15 cellular contexts compared by ENCODE assay signal in the genomic region with DNA sequence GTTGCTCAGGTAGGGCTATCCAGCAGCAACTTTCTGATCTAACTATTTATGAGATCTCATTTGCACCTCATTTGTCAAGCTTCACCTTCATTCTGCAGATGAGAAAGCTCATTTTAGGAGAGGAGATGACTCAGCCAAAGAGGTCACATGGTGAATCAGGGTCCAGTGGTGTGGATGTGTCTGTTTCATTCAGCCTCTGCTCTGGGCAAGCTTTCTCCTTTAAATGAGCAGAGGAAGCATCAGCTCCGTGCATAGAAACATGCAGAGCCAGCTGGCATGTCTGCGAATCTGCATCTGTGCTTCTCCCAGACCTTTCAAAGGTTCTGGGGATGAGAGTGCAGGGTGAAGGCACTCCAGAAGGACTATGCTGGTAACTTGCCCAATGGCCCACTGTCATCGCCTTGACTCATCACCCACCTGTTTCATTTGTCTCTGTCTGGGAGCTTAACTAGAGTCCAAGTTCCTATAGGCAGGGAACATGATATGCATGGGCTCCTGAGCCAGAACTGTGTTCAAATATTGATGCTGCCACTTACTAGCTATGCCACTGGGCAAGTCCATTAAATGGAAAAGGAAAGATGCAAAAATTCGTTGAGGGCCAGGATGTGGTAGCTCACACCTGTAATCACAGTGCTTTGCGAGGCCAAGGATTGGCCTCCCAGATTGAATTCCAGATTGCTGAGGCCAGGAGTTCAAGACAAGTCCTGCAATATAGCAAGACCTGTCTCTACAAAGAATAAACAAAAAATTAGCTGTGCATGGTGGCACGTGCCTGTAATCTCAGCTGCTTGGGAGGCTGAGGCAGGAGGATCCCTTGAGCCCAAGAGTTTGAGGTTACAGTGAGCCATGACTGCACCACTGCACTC.
DNase-seq lines count a peak whose midpoint lies in the region; TF ChIP-seq lines count a peak whose summit lies in the region.
"Had no signal": no experiment of that assay in that cellular context is flagged by ENCODE, and none has a peak within 500 bp of the region (broad histone marks: within the 10 kb centered on the region; RNA-seq: fewer than 3 reads in every experiment).

No MANE protein-coding gene starts in this region.

- peaks cover 3% of the 10 kb centered on the region for H3K27me3 Mint-ChIP-seq in HFFc6 (ENCODE audit: insufficient read depth)
- no peaks in the 10 kb centered on the region for H3K27me3 Mint-ChIP-seq in activated naive CD4-positive, alpha-beta T cell treated with anti-CD3 and anti-CD28 coated beads for 36 hours (ENCODE audit: low read depth)

- no peak for TF ChIP-seq EP300 in ovary (IDR thresholded peaks at IDR 0.05)

- CTCF ChIA-PET in AG04450 (lab: Charles Lee) (no interaction called here), HEK293T (lab: Yijun Ruan, JAX) (interaction anchor here (1.6 kb wide), 1 partner anchor 10 kb away, joined by 3 read pairs; no protein-coding TSS in a partner anchor)
- CTCF ChIA-PET in activated naive CD4-positive, alpha-beta T cell treated with anti-CD3 and anti-CD28 coated beads for 36 hours (lab: Charles Lee): interaction anchor here (0.7 kb wide), 1 partner anchor 199 kb away, joined by 3 read pairs; no protein-coding TSS in a partner anchor

- peaks cover 39% of the 10 kb centered on the region for H3K4me1 Mint-ChIP-seq in HFFc6 (ENCODE audit: low read depth)
- no peaks in the 10 kb centered on the region for H3K4me1 Mint-ChIP-seq in activated naive CD4-positive, alpha-beta T cell treated with anti-CD3 and anti-CD28 coated beads for 36 hours (ENCODE audit: low read depth)
- H3K4me1 Mint-ChIP-seq: activated CD4-positive, alpha-beta memory T cell treated with anti-CD3 and anti-CD28 coated beads, Interleukin-2, amount 10 ng/mL, durations not matched to agents 7 days and 5 days had no signal

- POLR2A ChIA-PET in AG04450 (lab: Yijun Ruan, JAX) (interaction anchor here (0.7 to 1.3 kb wide), 2 partner anchors 66 to 233 kb away, joined by 4 to 6 read pairs; no protein-coding TSS in a partner anchor), HEK293T (lab: Yijun Ruan, JAX) (no interaction called here)

- no peak overlapping the region for H3K4me3 Mint-ChIP-seq in HFFc6
- H3K4me3 Mint-ChIP-seq in activated naive CD4-positive, alpha-beta T cell treated with anti-CD3 and anti-CD28 coated beads for 36 hours: no peak overlapping the region
- H3K4me3 Mint-ChIP-seq: activated CD4-positive, alpha-beta memory T cell treated with anti-CD3 and anti-CD28 coated beads, Interleukin-2, amount 10 ng/mL, durations not matched to agents 7 days and 5 days; T-helper 17 cell had no signal

- no peaks in the 10 kb centered on the region for H3K36me3 ChIP-seq in ovary
- H3K36me3 ChIP-seq: upper lobe of left lung had no signal

- no peaks in the 10 kb centered on the region for H3K9me3 ChIP-seq in AG04450 (ENCODE audit: control insufficient read depth, insufficient read depth, low read length)
- no peaks in the 10 kb centered on the region for H3K9me3 ChIP-seq in ovary
- H3K9me3 ChIP-seq: upper lobe of left lung had no signal

- DNase-seq in AG04450 (ENCODE audit: low read depth, low spot score) (peak; percentile 4), HFFc6 (peak; percentile 18), RPMI7951 (ENCODE audit: low read depth) (peak; percentile 40), fibroblast of pulmonary artery (ENCODE audit: low read depth) (peak; percentile 45), ovary (no peak), HEK293T (ENCODE audit: extremely low spot score) (no peak), activated gamma-delta T cell (lab: John Stamatoyannopoulos, UW) (no peak)
- DNase-seq in activated naive CD4-positive, alpha-beta T cell treated with anti-CD3 and anti-CD28 coated beads for 36 hours: no peak
- DNase-seq: activated CD4-positive, alpha-beta memory T cell treated with anti-CD3 and anti-CD28 coated beads, Interleukin-2, amount 10 ng/mL, durations not matched to agents 7 days and 5 days; activated gamma-delta T cell treated with Interleukin-2 at 50 U/mL for 16 hours; central memory CD4-positive, alpha-beta T cell; MM.1S; small intestine; T-helper 17 cell; upper lobe of left lung had no signal

- H3K9me3 Mint-ChIP-seq in HFFc6: no peaks in the 10 kb centered on the region
- H3K9me3 Mint-ChIP-seq in activated naive CD4-positive, alpha-beta T cell treated with anti-CD3 and anti-CD28 coated beads for 36 hours: no peaks in the 10 kb centered on the region
- H3K9me3 Mint-ChIP-seq: activated CD4-positive, alpha-beta memory T cell treated with anti-CD3 and anti-CD28 coated beads, Interleukin-2, amount 10 ng/mL, durations not matched to agents 7 days and 5 days had no signal

- TF ChIP-seq CTCF in AG04450 (IDR thresholded peaks at IDR 0.05; ENCODE audit: low read depth, low read length) (no peak), HFFc6 (IDR thresholded peaks at IDR 0.05) (no peak), fibroblast of pulmonary artery (IDR thresholded peaks at IDR 0.05; ENCODE audit: low read length, missing control alignments) (no peak), ovary (IDR thresholded peaks at IDR 0.05) (no peak)

- TF ChIP-seq POLR2A in ovary (IDR thresholded peaks at IDR 0.05): no peak

- no peak overlapping the region for H3K4me3 ChIP-seq in AG04450 (ENCODE audit: low read depth, low read length)
- no peak overlapping the region for H3K4me3 ChIP-seq in fibroblast of pulmonary artery (replicated peaks; ENCODE audit: low read depth, low read length)
- no peak overlapping the region for H3K4me3 ChIP-seq in ovary
- H3K4me3 ChIP-seq: upper lobe of left lung had no signal

- peaks cover 2% of the 10 kb centered on the region for H3K4me1 ChIP-seq in ovary (ENCODE audit: insufficient read depth)
- H3K4me1 ChIP-seq: upper lobe of left lung had no signal

- H3K27ac ChIP-seq in AG04450 (ENCODE audit: low read depth, low read length): no peak overlapping the region
- H3K27ac ChIP-seq in ovary: no peak overlapping the region
- H3K27ac ChIP-seq: upper lobe of left lung had no signal

- WGBS in ovary, 3 donors: 47 to 57% (median 54%) methylated on average over 6 of the region's 6 CpGs

- no peaks in the 10 kb centered on the region for H3K36me3 Mint-ChIP-seq in HFFc6 (ENCODE audit: low read depth)
- H3K36me3 Mint-ChIP-seq in activated naive CD4-positive, alpha-beta T cell treated with anti-CD3 and anti-CD28 coated beads for 36 hours (ENCODE audit: low read depth): no peaks in the 10 kb centered on the region

- intact Hi-C loops in ovary (cut with DNase I): no loop called here
- intact Hi-C loops in activated naive CD4-positive, alpha-beta T cell treated with anti-CD3 and anti-CD28 coated beads for 36 hours (cut with micrococcal nuclease): loop anchor here (10.0 kb wide), 1 partner anchor 61 kb away; no protein-coding TSS in a partner anchor

- H3K27me3 ChIP-seq in AG04450 (ENCODE audit: control insufficient read depth, insufficient read depth, low read length): no peaks in the 10 kb centered on the region
- H3K27me3 ChIP-seq in ovary: no peaks in the 10 kb centered on the region
- H3K27me3 ChIP-seq: upper lobe of left lung had no signal

- no peak overlapping the region for H3K27ac Mint-ChIP-seq in HFFc6
- no peak overlapping the region for H3K27ac Mint-ChIP-seq in activated naive CD4-positive, alpha-beta T cell treated with anti-CD3 and anti-CD28 coated beads for 36 hours
- H3K27ac Mint-ChIP-seq: activated CD4-positive, alpha-beta memory T cell treated with anti-CD3 and anti-CD28 coated beads, Interleukin-2, amount 10 ng/mL, durations not matched to agents 7 days and 5 days; T-helper 17 cell had no signal

TF ChIP-seq in HEK293T, 16 proteins besides CTCF, POLR2A, EP300 and RAD21:
- TF ChIP-seq BHLHE40 (IDR thresholded peaks at IDR 0.05; ENCODE audit: borderline replicate concordance) (no peak), FOXK2 (IDR thresholded peaks at IDR 0.05) (no peak), FOXA1 (IDR thresholded peaks at IDR 0.05) (no peak), L3MBTL2 (conservative IDR thresholded peaks at IDR 0.05) (no peak), ZNF384 (IDR thresholded peaks at IDR 0.05) (no peak), LEF1 (IDR thresholded peaks at IDR 0.05; ENCODE audit: borderline replicate concordance) (no peak), NFRKB (IDR thresholded peaks at IDR 0.05) (no peak), SUZ12 (IDR thresholded peaks at IDR 0.05) (no peak), HDGF (IDR thresholded peaks at IDR 0.05; ENCODE audit: borderline replicate concordance) (no peak)
TF ChIP-seq in HEK293T: peak in this region for 0.

Comparison
In these comparisons a context has a peak if more than half of its experiments do, and no peak if none do; other contexts are left out.
1. DNase-seq: peak in AG04450 (single experiment), HFFc6 (single experiment), RPMI7951 (single experiment) and fibroblast of pulmonary artery (single experiment); none in ovary (0 of 5), HEK293T (single experiment), activated gamma-delta T cell (single experiment) and activated naive CD4-positive, alpha-beta T cell treated with anti-CD3 and anti-CD28 coated beads for 36 hours (single experiment).